ENCODE assay signal across 1 cellular context in the genomic region with DNA sequence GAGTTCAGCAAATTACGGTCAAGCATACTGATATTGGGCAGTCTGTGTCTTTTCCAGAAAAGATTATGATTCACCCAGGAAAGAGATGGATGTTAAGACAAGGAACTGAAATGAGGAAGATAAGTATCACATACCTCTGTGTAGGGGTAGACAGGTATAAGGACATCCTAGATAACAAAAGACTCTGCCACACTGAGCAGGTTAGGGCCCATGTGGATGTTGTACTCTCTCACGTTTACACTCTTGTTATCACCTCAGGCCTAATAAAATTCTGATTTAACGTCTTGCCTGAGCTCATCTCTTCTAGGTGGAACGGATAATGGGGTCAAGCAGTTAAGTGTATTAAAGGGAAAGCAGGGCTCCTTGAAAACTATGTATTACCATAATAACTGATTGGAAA.
TF ChIP-seq lines count a peak whose summit lies in the region.

No MANE protein-coding gene starts in this region.

TF ChIP-seq in GM12878, 131 proteins besides CTCF, POLR2A, EP300 and RAD21 (continued from another document):
- no peak for TF ChIP-seq SPI1 (IDR thresholded peaks at IDR 0.05; ENCODE audit: borderline replicate concordance, insufficient read depth, low read depth, low read length)
- no peak for TF ChIP-seq NFYA (IDR thresholded peaks at IDR 0.05; ENCODE audit: borderline replicate concordance, low read depth, low read length)
- TF ChIP-seq SUPT20H (IDR thresholded peaks at IDR 0.05; ENCODE audit: borderline replicate concordance, control insufficient read depth, low read depth, low read length), result no peak
- TF ChIP-seq NRF1 (conservative IDR thresholded peaks at IDR 0.05; ENCODE audit: low read depth, low read length), result no peak
- no peak for TF ChIP-seq NR2C2 (IDR thresholded peaks at IDR 0.05; ENCODE audit: borderline replicate concordance, control insufficient read depth, insufficient read length, low read depth)
- TF ChIP-seq RAD51 (IDR thresholded peaks at IDR 0.05), result no peak
- no peak for TF ChIP-seq BMI1 (IDR thresholded peaks at IDR 0.05; ENCODE audit: borderline replicate concordance)
- TF ChIP-seq ZNF687 (IDR thresholded peaks at IDR 0.05), result no peak
- no peak for TF ChIP-seq NR2C1 (IDR thresholded peaks at IDR 0.05)
- TF ChIP-seq FOS (IDR thresholded peaks at IDR 0.05; ENCODE audit: borderline replicate concordance, extremely low read depth, insufficient read length), result no peak
- no peak for TF ChIP-seq IKZF1 (conservative IDR thresholded peaks at IDR 0.05)
